In genomic region chrX:71938371-71938770, GRCh38 we compare ENCODE assay signal across 18 cellular contexts.
"Had no signal": no experiment of that assay in that cellular context is flagged by ENCODE, and none has a peak within 500 bp of the region (broad histone marks: within the 10 kb centered on the region; RNA-seq: fewer than 3 reads in every experiment).

No MANE protein-coding gene starts in this region.

- H3K27ac ChIP-seq: dorsolateral prefrontal cortex, heart left ventricle, neutrophil, skin epidermis, thoracic aorta had no signal

- H3K36me3 ChIP-seq: heart left ventricle, neutrophil, thoracic aorta had no signal

- H3K9me3 ChIP-seq: heart left ventricle, mucosa of descending colon, neutrophil, thoracic aorta had no signal

- H3K4me3 ChIP-seq: dorsolateral prefrontal cortex, heart left ventricle, mucosa of descending colon, skin epidermis, thoracic aorta had no signal

- FAIRE-seq: frontal cortex, islet of Langerhans had no signal

- H3K27me3 ChIP-seq: neutrophil had no signal

- DNase-seq: cortex of kidney; dorsolateral prefrontal cortex; effector CD8-positive, alpha-beta T cell; heart left ventricle; hippocampal formation; kidney glomerular epithelial cell; mucosa of descending colon; naive thymus-derived CD8-positive, alpha-beta T cell; stimulated activated CD4-positive, alpha-beta T cell treated with anti-CD3 and anti-CD28 coated beads, Interleukin-2, amount 100 ng/mL, for 24 hours; stimulated activated CD4-positive, alpha-beta T cell treated with anti-CD3 and anti-CD28 coated beads, Interleukin-4, amount 100 ng/mL, for 4 hours; stimulated activated naive B cell treated with anti-CD40 and anti-IgM and Interleukin-4, amounts not matched to agents 10 μg/mL and 1 μg/mL and 100 μg/mL, for 72 hours; stimulated activated naive CD8-positive, alpha-beta T cell treated with anti-CD3 and anti-CD28 coated beads, Interleukin-15, amount 100 ng/mL, for 72 hours; trophoblast cell had no signal
